ENCODE assay signal across 29 cellular contexts in genomic region chr10:64863836-64864235, GRCh38.
"Had no signal": no experiment of that assay in that cellular context is flagged by ENCODE, and none has a peak within 500 bp of the region (broad histone marks: within the 10 kb centered on the region; RNA-seq: fewer than 3 reads in every experiment).

No MANE protein-coding gene starts in this region.

- H3K27me3 Mint-ChIP-seq: activated naive CD8-positive, alpha-beta T cell treated with anti-CD3 and anti-CD28 coated beads, Interleukin-2, amount 10 ng/mL, durations not matched to agents 7 days and 5 days; brain; naive thymus-derived CD4-positive, alpha-beta T cell; stimulated activated naive CD8-positive, alpha-beta T cell treated with anti-CD3 and anti-CD28 coated beads, Interleukin-15, amount 100 ng/mL, for 72 hours; type B pancreatic cell had no signal

- H3K9me3 Mint-ChIP-seq: activated naive CD8-positive, alpha-beta T cell treated with anti-CD3 and anti-CD28 coated beads, Interleukin-2, amount 10 ng/mL, durations not matched to agents 7 days and 5 days; activated T-helper 1 cell treated with anti-CD3 and anti-CD28 coated beads, Interleukin-12 subunit alpha, Interleukin-12 subunit beta, Interleukin-2, Interleukin-4 antibody, amounts not matched to agents 30 ng/mL and 10 ng/mL and 1 ng/mL, durations not matched to agents 14 hours and 24 hours and 36 hours; brain; stimulated activated naive CD8-positive, alpha-beta T cell treated with anti-CD3 and anti-CD28 coated beads, Interleukin-15, amount 100 ng/mL, for 72 hours; type B pancreatic cell had no signal

- H3K79me2 ChIP-seq: hepatocyte had no signal

- H3K4me1 ChIP-seq: ascending aorta, gastrocnemius medialis, pancreas, prostate gland, sigmoid colon, uterus had no signal

- H3K27ac Mint-ChIP-seq: activated naive CD4-positive, alpha-beta T cell treated with anti-CD3 and anti-CD28 coated beads for 36 hours; activated naive CD8-positive, alpha-beta T cell treated with anti-CD3 and anti-CD28 coated beads, Interleukin-2, amount 10 ng/mL, durations not matched to agents 7 days and 5 days; activated T-helper 1 cell treated with anti-CD3 and anti-CD28 coated beads, Interleukin-12 subunit alpha, Interleukin-12 subunit beta, Interleukin-2, Interleukin-4 antibody, amounts not matched to agents 30 ng/mL and 10 ng/mL and 1 ng/mL, durations not matched to agents 14 hours and 24 hours and 36 hours; brain; naive thymus-derived CD4-positive, alpha-beta T cell; stimulated activated effector memory CD8-positive, alpha-beta T cell treated with anti-CD3 and anti-CD28 coated beads, Interleukin-12 subunit alpha, Interleukin-12 subunit beta, amount 100 ng/mL, for 72 hours; stimulated activated naive CD8-positive, alpha-beta T cell treated with anti-CD3 and anti-CD28 coated beads, Interleukin-15, amount 100 ng/mL, for 72 hours; type B pancreatic cell had no signal

- ATAC-seq: gastrocnemius medialis; left cardiac atrium; naive thymus-derived CD4-positive, alpha-beta T cell; pancreas; stimulated activated effector memory CD8-positive, alpha-beta T cell treated with anti-CD3 and anti-CD28 coated beads, Interleukin-12 subunit alpha, Interleukin-12 subunit beta, amount 100 ng/mL, for 72 hours; stimulated activated naive CD8-positive, alpha-beta T cell treated with anti-CD3 and anti-CD28 coated beads, Interleukin-15, amount 100 ng/mL, for 72 hours had no signal

- H3K4me3 Mint-ChIP-seq: activated naive CD4-positive, alpha-beta T cell treated with anti-CD3 and anti-CD28 coated beads for 36 hours; activated naive CD8-positive, alpha-beta T cell treated with anti-CD3 and anti-CD28 coated beads, Interleukin-2, amount 10 ng/mL, durations not matched to agents 7 days and 5 days; activated T-helper 1 cell treated with anti-CD3 and anti-CD28 coated beads, Interleukin-12 subunit alpha, Interleukin-12 subunit beta, Interleukin-2, Interleukin-4 antibody, amounts not matched to agents 30 ng/mL and 10 ng/mL and 1 ng/mL, durations not matched to agents 14 hours and 24 hours and 36 hours; brain; naive thymus-derived CD4-positive, alpha-beta T cell; stimulated activated effector memory CD8-positive, alpha-beta T cell treated with anti-CD3 and anti-CD28 coated beads, Interleukin-12 subunit alpha, Interleukin-12 subunit beta, amount 100 ng/mL, for 72 hours; stimulated activated naive CD8-positive, alpha-beta T cell treated with anti-CD3 and anti-CD28 coated beads, Interleukin-15, amount 100 ng/mL, for 72 hours; type B pancreatic cell had no signal

- H3K36me3 Mint-ChIP-seq: activated naive CD8-positive, alpha-beta T cell treated with anti-CD3 and anti-CD28 coated beads, Interleukin-2, amount 10 ng/mL, durations not matched to agents 7 days and 5 days; brain; naive thymus-derived CD4-positive, alpha-beta T cell; stimulated activated effector memory CD8-positive, alpha-beta T cell treated with anti-CD3 and anti-CD28 coated beads, Interleukin-12 subunit alpha, Interleukin-12 subunit beta, amount 100 ng/mL, for 72 hours; type B pancreatic cell had no signal

- H2AFZ ChIP-seq: hepatocyte had no signal

- H3K4me1 Mint-ChIP-seq: activated naive CD8-positive, alpha-beta T cell treated with anti-CD3 and anti-CD28 coated beads, Interleukin-2, amount 10 ng/mL, durations not matched to agents 7 days and 5 days; brain; naive thymus-derived CD4-positive, alpha-beta T cell; stimulated activated effector memory CD8-positive, alpha-beta T cell treated with anti-CD3 and anti-CD28 coated beads, Interleukin-12 subunit alpha, Interleukin-12 subunit beta, amount 100 ng/mL, for 72 hours; stimulated activated naive CD8-positive, alpha-beta T cell treated with anti-CD3 and anti-CD28 coated beads, Interleukin-15, amount 100 ng/mL, for 72 hours had no signal

- H3K4me2 ChIP-seq: hepatocyte had no signal

- H3K27me3 ChIP-seq: ascending aorta, dorsolateral prefrontal cortex, gastrocnemius medialis, hepatocyte, pancreas, sigmoid colon, uterus had no signal

- DNase-seq: activated CD4-positive, alpha-beta T cell treated with anti-CD3 and anti-CD28 coated beads for 4 hours; activated CD4-positive, alpha-beta T cell treated with anti-CD3 and anti-CD28 coated beads, Interleukin-2, amount 50 U/mL, for 4 hours; activated CD8-positive, alpha-beta memory T cell treated with anti-CD3 and anti-CD28 coated beads for 24 hours; activated effector memory CD4-positive, alpha-beta T cell treated with anti-CD3 and anti-CD28 coated beads, Interleukin-2, amount 50 U/mL, for 16 hours; activated naive CD4-positive, alpha-beta T cell treated with anti-CD3 and anti-CD28 coated beads for 36 hours; activated naive CD8-positive, alpha-beta T cell treated with anti-CD3 and anti-CD28 coated beads, Interleukin-2, amount 10 ng/mL, durations not matched to agents 7 days and 5 days; dorsolateral prefrontal cortex; effector memory CD4-positive, alpha-beta T cell; erythroblast; gastrocnemius medialis; left cardiac atrium; mammary epithelial cell; midbrain; naive thymus-derived CD4-positive, alpha-beta T cell; pancreas; sigmoid colon; small intestine; stimulated activated CD4-positive, alpha-beta T cell treated with anti-CD3 and anti-CD28 coated beads, Interleukin-4, amount 100 ng/mL, for 24 hours; stimulated activated naive CD8-positive, alpha-beta T cell treated with anti-CD3 and anti-CD28 coated beads, Interleukin-15, amount 100 ng/mL, for 72 hours; substantia nigra; uterus had no signal

- H3K36me3 ChIP-seq: ascending aorta, gastrocnemius medialis, pancreas, prostate gland, sigmoid colon, uterus had no signal

- H3K9me3 ChIP-seq: ascending aorta, gastrocnemius medialis, pancreas, prostate gland, sigmoid colon, uterus had no signal

- H3K4me3 ChIP-seq: ascending aorta, coronary artery, dorsolateral prefrontal cortex, gastrocnemius medialis, hepatocyte, pancreas, prostate gland, sigmoid colon, uterus had no signal

- H3K27ac ChIP-seq: ascending aorta, coronary artery, dorsolateral prefrontal cortex, gastrocnemius medialis, hepatocyte, pancreas, prostate gland, sigmoid colon, uterus had no signal
